In the genomic region with DNA sequence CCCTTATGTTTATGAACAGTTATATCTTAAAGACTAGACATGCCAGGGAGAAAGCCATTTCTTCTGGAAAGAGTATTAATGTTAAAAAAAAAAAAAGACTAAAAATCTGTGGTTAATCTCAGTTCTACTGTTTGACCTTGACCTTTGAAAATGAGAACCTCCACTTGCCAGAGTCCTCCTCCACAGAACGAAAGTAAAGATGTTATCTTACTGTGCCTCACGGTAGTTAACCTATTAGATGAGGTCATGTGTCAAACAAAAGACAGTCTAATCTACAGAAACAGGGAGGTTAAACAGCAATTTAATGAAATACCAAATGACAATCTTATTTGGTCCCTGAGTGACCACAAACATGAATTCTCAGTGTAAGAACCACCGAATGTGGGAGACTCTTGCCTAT, we compare ENCODE assay signal across 1 cellular context.
TF ChIP-seq lines count a peak whose summit lies in the region.

No MANE protein-coding gene starts in this region.

TF ChIP-seq in K562, 482 proteins besides CTCF, POLR2A, EP300 and RAD21 (continued from another document and continues in another):
- no peak for TF ChIP-seq CREB3L1 (IDR thresholded peaks at IDR 0.05; ENCODE audit: borderline replicate concordance, low read depth)
- no peak for TF ChIP-seq STAT5A (IDR thresholded peaks at IDR 0.05; ENCODE audit: borderline replicate concordance, low read length)
- TF ChIP-seq CTCFL (IDR thresholded peaks at IDR 0.05; ENCODE audit: borderline replicate concordance, insufficient read depth, low read depth, low read length, poor library complexity, severe bottlenecking), result no peak
- TF ChIP-seq, protein P1, sequence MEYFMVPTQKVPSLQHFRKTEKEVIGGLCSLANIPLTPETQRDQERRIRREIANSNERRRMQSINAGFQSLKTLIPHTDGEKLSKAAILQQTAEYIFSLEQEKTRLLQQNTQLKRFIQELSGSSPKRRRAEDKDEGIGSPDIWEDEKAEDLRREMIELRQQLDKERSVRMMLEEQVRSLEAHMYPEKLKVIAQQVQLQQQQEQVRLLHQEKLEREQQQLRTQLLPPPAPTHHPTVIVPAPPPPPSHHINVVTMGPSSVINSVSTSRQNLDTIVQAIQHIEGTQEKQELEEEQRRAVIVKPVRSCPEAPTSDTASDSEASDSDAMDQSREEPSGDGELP (CRISPR knock-in tag; IDR thresholded peaks at IDR 0.05; ENCODE audit: borderline replicate concordance), result no peak
- TF ChIP-seq ZNF224 (CRISPR knock-in tag; IDR thresholded peaks at IDR 0.05), result no peak
- no peak for TF ChIP-seq ZNF24 (IDR thresholded peaks at IDR 0.05)
- no peak for TF ChIP-seq ZFPM2 (CRISPR knock-in tag; IDR thresholded peaks at IDR 0.05)
- TF ChIP-seq, protein P2, sequence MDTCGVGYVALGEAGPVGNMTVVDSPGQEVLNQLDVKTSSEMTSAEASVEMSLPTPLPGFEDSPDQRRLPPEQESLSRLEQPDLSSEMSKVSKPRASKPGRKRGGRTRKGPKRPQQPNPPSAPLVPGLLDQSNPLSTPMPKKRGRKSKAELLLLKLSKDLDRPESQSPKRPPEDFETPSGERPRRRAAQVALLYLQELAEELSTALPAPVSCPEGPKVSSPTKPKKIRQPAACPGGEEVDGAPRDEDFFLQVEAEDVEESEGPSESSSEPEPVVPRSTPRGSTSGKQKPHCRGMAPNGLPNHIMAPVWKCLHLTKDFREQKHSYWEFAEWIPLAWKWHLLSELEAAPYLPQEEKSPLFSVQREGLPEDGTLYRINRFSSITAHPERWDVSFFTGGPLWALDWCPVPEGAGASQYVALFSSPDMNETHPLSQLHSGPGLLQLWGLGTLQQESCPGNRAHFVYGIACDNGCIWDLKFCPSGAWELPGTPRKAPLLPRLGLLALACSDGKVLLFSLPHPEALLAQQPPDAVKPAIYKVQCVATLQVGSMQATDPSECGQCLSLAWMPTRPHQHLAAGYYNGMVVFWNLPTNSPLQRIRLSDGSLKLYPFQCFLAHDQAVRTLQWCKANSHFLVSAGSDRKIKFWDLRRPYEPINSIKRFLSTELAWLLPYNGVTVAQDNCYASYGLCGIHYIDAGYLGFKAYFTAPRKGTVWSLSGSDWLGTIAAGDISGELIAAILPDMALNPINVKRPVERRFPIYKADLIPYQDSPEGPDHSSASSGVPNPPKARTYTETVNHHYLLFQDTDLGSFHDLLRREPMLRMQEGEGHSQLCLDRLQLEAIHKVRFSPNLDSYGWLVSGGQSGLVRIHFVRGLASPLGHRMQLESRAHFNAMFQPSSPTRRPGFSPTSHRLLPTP (IDR thresholded peaks at IDR 0.05; ENCODE audit: borderline replicate concordance, extremely low read depth, insufficient read length), result no peak
- no peak for TF ChIP-seq RBBP5 (IDR thresholded peaks at IDR 0.05; ENCODE audit: borderline replicate concordance, insufficient read depth, low read length, poor library complexity, severe bottlenecking)
- TF ChIP-seq CSDE1 (IDR thresholded peaks at IDR 0.05), result no peak
- TF ChIP-seq, protein P3, sequence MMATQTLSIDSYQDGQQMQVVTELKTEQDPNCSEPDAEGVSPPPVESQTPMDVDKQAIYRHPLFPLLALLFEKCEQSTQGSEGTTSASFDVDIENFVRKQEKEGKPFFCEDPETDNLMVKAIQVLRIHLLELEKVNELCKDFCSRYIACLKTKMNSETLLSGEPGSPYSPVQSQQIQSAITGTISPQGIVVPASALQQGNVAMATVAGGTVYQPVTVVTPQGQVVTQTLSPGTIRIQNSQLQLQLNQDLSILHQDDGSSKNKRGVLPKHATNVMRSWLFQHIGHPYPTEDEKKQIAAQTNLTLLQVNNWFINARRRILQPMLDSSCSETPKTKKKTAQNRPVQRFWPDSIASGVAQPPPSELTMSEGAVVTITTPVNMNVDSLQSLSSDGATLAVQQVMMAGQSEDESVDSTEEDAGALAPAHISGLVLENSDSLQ (IDR thresholded peaks at IDR 0.05), result peak; percentile 35; the same call in 1 of the 2 replicates
- no peak for TF ChIP-seq MTA1 (IDR thresholded peaks at IDR 0.05; ENCODE audit: borderline replicate concordance)
- no peak for TF ChIP-seq SREBF2 (CRISPR knock-in tag; IDR thresholded peaks at IDR 0.05)
- TF ChIP-seq TEAD4 (IDR thresholded peaks at IDR 0.05; ENCODE audit: low read length), result peak; percentile 61; the same call in 1 of the 2 replicates
- no peak for TF ChIP-seq TEAD4 (CRISPR knock-in tag; IDR thresholded peaks at IDR 0.05; ENCODE audit: borderline replicate concordance)
- TF ChIP-seq TAL1 (IDR thresholded peaks at IDR 0.05), result peak; percentile 27; the same call in 1 of the 2 replicates
- peak; percentile 43 to 96; a peak in 3 of 4 replicates for TF ChIP-seq RCOR1 (IDR thresholded peaks at IDR 0.05; ENCODE audit: borderline replicate concordance in 1 of 2, low read depth in 2 of 2, low read length in 2 of 2)
- TF ChIP-seq, protein P4, sequence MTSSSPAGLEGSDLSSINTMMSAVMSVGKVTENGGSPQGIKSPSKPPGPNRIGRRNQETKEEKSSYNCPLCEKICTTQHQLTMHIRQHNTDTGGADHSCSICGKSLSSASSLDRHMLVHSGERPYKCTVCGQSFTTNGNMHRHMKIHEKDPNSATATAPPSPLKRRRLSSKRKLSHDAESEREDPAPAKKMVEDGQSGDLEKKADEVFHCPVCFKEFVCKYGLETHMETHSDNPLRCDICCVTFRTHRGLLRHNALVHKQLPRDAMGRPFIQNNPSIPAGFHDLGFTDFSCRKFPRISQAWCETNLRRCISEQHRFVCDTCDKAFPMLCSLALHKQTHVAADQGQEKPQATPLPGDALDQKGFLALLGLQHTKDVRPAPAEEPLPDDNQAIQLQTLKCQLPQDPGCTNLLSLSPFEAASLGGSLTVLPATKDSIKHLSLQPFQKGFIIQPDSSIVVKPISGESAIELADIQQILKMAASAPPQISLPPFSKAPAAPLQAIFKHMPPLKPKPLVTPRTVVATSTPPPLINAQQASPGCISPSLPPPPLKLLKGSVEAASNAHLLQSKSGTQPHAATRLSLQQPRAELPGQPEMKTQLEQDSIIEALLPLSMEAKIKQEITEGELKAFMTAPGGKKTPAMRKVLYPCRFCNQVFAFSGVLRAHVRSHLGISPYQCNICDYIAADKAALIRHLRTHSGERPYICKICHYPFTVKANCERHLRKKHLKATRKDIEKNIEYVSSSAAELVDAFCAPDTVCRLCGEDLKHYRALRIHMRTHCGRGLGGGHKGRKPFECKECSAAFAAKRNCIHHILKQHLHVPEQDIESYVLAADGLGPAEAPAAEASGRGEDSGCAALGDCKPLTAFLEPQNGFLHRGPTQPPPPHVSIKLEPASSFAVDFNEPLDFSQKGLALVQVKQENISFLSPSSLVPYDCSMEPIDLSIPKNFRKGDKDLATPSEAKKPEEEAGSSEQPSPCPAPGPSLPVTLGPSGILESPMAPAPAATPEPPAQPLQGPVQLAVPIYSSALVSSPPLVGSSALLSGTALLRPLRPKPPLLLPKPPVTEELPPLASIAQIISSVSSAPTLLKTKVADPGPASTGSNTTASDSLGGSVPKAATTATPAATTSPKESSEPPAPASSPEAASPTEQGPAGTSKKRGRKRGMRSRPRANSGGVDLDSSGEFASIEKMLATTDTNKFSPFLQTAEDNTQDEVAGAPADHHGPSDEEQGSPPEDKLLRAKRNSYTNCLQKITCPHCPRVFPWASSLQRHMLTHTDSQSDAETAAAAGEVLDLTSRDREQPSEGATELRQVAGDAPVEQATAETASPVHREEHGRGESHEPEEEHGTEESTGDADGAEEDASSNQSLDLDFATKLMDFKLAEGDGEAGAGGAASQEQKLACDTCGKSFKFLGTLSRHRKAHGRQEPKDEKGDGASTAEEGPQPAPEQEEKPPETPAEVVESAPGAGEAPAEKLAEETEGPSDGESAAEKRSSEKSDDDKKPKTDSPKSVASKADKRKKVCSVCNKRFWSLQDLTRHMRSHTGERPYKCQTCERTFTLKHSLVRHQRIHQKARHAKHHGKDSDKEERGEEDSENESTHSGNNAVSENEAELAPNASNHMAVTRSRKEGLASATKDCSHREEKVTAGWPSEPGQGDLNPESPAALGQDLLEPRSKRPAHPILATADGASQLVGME (CRISPR knock-in tag; IDR thresholded peaks at IDR 0.05), result no peak
- TF ChIP-seq BDP1 (IDR thresholded peaks at IDR 0.05; ENCODE audit: insufficient read depth, insufficient read length), result no peak
- TF ChIP-seq IRF9 (tag; IDR thresholded peaks at IDR 0.05), result no peak
- peak; percentile 53 for TF ChIP-seq CBFA2T3 (IDR thresholded peaks at IDR 0.05)
- TF ChIP-seq E2F4 (CRISPR knock-in tag; IDR thresholded peaks at IDR 0.05; ENCODE audit: low read depth), result no peak
- peak in 1 of 2 experiments; percentile 54; a peak in 1 of 4 replicates for TF ChIP-seq ZNF318 (IDR thresholded peaks at IDR 0.05; ENCODE audit: borderline replicate concordance in 1 of 2, low read depth in 1 of 2)
